Comparison of ENCODE assay signal across 29 cellular contexts in genomic region chr17:6233856-6234255, GRCh38.
"Had no signal": no experiment of that assay in that cellular context is flagged by ENCODE, and none has a peak within 500 bp of the region (broad histone marks: within the 10 kb centered on the region; RNA-seq: fewer than 3 reads in every experiment).

No MANE protein-coding gene starts in this region.

- H3K9me3 ChIP-seq: left lung, lower lobe of right lung, right atrium auricular region, right lobe of liver, stomach, testis, thyroid gland, transverse colon, upper lobe of right lung, uterus had no signal

- H3K27ac ChIP-seq: left lung, lower lobe of right lung, neural progenitor cell, parathyroid adenoma, right atrium auricular region, right lobe of liver, stomach, testis, thyroid gland, transverse colon, upper lobe of right lung, uterus had no signal

- H3K27ac Mint-ChIP-seq: immature natural killer cell; naive B cell; natural killer cell; nephron progenitor cell; neural progenitor cell; progenitor cell of endocrine pancreas; stimulated activated naive B cell treated with anti-CD40 and anti-IgM and Interleukin-4, amounts not matched to agents 10 μg/mL and 1 μg/mL and 100 μg/mL, for 72 hours had no signal

- H3K27me3 ChIP-seq: neural progenitor cell, right atrium auricular region, right lobe of liver, testis, thyroid gland, uterus had no signal

- H2AFZ ChIP-seq: neural progenitor cell, parathyroid adenoma had no signal

- DNase-seq: hypothalamus; immature natural killer cell; kidney; left colon; left lung; lower lobe of right lung; mammary epithelial cell; mesenchymal stem cell; naive B cell; natural killer cell; nephron progenitor cell; right lobe of liver; stimulated activated CD4-positive, alpha-beta T cell treated with anti-CD3 and anti-CD28 coated beads, Interleukin-12 subunit alpha, Interleukin-12 subunit beta, amount 100 ng/mL, for 4 hours; stimulated activated CD4-positive, alpha-beta T cell treated with anti-CD3 and anti-CD28 coated beads, Interleukin-15, amount 100 ng/mL, for 24 hours; stimulated activated CD4-positive, alpha-beta T cell treated with anti-CD3 and anti-CD28 coated beads, Interleukin-2, amount 100 ng/mL, for 24 hours; stimulated activated CD4-positive, alpha-beta T cell treated with anti-CD3 and anti-CD28 coated beads, Interleukin-4, amount 100 ng/mL, for 1 hour; stimulated activated naive B cell treated with anti-CD40 and anti-IgM and Interleukin-4, amounts not matched to agents 10 μg/mL and 1 μg/mL and 100 μg/mL, for 72 hours; stimulated activated naive CD8-positive, alpha-beta T cell treated with anti-CD3 and anti-CD28 coated beads, Interleukin-15, Interleukin-2, amounts not matched to agents 100 U/mL and 50 U/mL, for 24 hours; stomach; testis; thyroid gland; transverse colon; upper lobe of right lung; uterus had no signal

- H3K4me1 ChIP-seq: left lung, lower lobe of right lung, parathyroid adenoma, right atrium auricular region, right lobe of liver, stomach, testis, thyroid gland, transverse colon, upper lobe of right lung, uterus had no signal

- H3K36me3 Mint-ChIP-seq: immature natural killer cell; naive B cell; natural killer cell; neural progenitor cell; stimulated activated naive B cell treated with anti-CD40 and anti-IgM and Interleukin-4, amounts not matched to agents 10 μg/mL and 1 μg/mL and 100 μg/mL, for 72 hours had no signal

- H3K36me3 ChIP-seq: left lung, lower lobe of right lung, neural progenitor cell, right atrium auricular region, right lobe of liver, stomach, thyroid gland, transverse colon, upper lobe of right lung, uterus had no signal

- H3K27me3 Mint-ChIP-seq: naive B cell had no signal

- H3K9ac ChIP-seq: neural progenitor cell, parathyroid adenoma had no signal

- H3K4me2 ChIP-seq: neural progenitor cell, smooth muscle cell had no signal

- H3K4me1 Mint-ChIP-seq: immature natural killer cell; naive B cell; natural killer cell; stimulated activated naive B cell treated with anti-CD40 and anti-IgM and Interleukin-4, amounts not matched to agents 10 μg/mL and 1 μg/mL and 100 μg/mL, for 72 hours had no signal

- H3K4me3 ChIP-seq: left lung, lower lobe of right lung, neural progenitor cell, right atrium auricular region, right lobe of liver, smooth muscle cell, stomach, testis, thyroid gland, transverse colon, upper lobe of right lung, uterus had no signal

- H3K9me3 Mint-ChIP-seq: immature natural killer cell, naive B cell, natural killer cell, nephron progenitor cell had no signal

- H3K4me3 Mint-ChIP-seq: immature natural killer cell; naive B cell; natural killer cell; nephron progenitor cell; neural progenitor cell; stimulated activated naive B cell treated with anti-CD40 and anti-IgM and Interleukin-4, amounts not matched to agents 10 μg/mL and 1 μg/mL and 100 μg/mL, for 72 hours had no signal
